In genomic region chr19:13093407-13094284, GRCh38 we compare ENCODE assay signal across 1 cellular context.
TF ChIP-seq lines count a peak whose summit lies in the region.

No MANE protein-coding gene starts in this region.

TF ChIP-seq in SK-N-SH, 30 proteins besides CTCF, POLR2A, EP300 and RAD21:
- peak; percentile 91 for TF ChIP-seq SMC3 (IDR thresholded peaks at IDR 0.05; ENCODE audit: low read depth, low read length)
- TF ChIP-seq NRF1 (IDR thresholded peaks at IDR 0.05; ENCODE audit: low read depth, low read length) = no peak
TF ChIP-seq in SK-N-SH: peak in this region for 1.
